ENCODE assay signal across 11 cellular contexts in the genomic region with DNA sequence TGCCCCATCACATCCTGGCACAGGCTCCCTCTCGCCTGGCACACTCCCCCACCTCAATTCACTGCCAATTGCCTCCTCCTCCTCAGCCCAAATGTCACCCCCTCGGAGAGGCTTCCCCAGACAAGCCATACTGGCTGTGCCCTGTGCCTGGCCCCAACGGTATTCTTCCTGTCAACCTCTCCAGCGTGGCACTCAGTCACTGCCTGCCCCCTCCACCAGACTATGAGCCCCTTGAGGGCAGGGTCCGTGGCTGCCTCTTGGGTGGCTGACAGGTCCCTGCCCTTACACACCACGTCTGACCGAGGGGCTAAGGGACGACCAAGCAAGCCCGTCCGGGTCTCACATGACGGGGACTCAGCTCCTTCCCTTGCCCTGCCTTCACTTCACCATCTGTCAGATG.
DNase-seq lines count a peak whose midpoint lies in the region; ATAC-seq and TF ChIP-seq lines count a peak whose summit lies in the region.
"Had no signal": no experiment of that assay in that cellular context is flagged by ENCODE, and none has a peak within 500 bp of the region (broad histone marks: within the 10 kb centered on the region; RNA-seq: fewer than 3 reads in every experiment).

No MANE protein-coding gene starts in this region.

- peak overlapping the region; percentile 41 to 97 (median 87) for H3K27ac Mint-ChIP-seq in brain

- POLR2A ChIA-PET in GM10248 (lab: Yijun Ruan, JAX): no interaction called here

- TF ChIP-seq CTCF in WERI-Rb-1 (IDR thresholded peaks at IDR 0.05; ENCODE audit: low read depth, low read length): no peak
- no peak for TF ChIP-seq CTCF in brain (conservative IDR thresholded peaks at IDR 0.05)
- no peak for TF ChIP-seq CTCF in GM10248 (IDR thresholded peaks at IDR 0.05; ENCODE audit: control extremely low read depth, extremely low read depth, low read depth, missing control alignments)

- H3K4me3 ChIP-seq in WERI-Rb-1 (ENCODE audit: low read depth, low read length) (no peak overlapping the region), mucosa of rectum (ENCODE audit: low read length in 2 of 2) (no peak overlapping the region), subcutaneous abdominal adipose tissue (ENCODE audit: low read depth in 1 of 5, low read length in 5 of 5) (peak overlapping the region in 3 of 5 donors; percentile 32 to 42 (median 36))
- H3K4me3 ChIP-seq: SJCRH30 had no signal

- H3K4me3 Mint-ChIP-seq in brain: peak overlapping the region; percentile 21 to 45 (median 28)

- H3K4me1 ChIP-seq in mucosa of rectum (ENCODE audit: control insufficient read depth in 2 of 2, insufficient read depth in 2 of 2, low read length in 2 of 2) (peaks cover 48 to 50% of the 10 kb centered on the region in 2 donors), subcutaneous abdominal adipose tissue (ENCODE audit: control insufficient read depth in 5 of 5, insufficient read depth in 5 of 5, low read length in 5 of 5) (peaks cover 29 to 84% (median 73%) of the 10 kb centered on the region in 5 donors)

- no peak for ATAC-seq in GM21390 (IDR thresholded peaks at IDR 0.05; ENCODE audit: unreplicated experiment)

- no peaks in the 10 kb centered on the region for H3K27me3 Mint-ChIP-seq in brain

- peaks cover 71% of the 10 kb centered on the region for H3K36me3 ChIP-seq in WERI-Rb-1
- H3K36me3 ChIP-seq in mucosa of rectum (ENCODE audit: control insufficient read depth in 2 of 2, insufficient read depth in 2 of 2, low read length in 2 of 2): peaks cover 0 to 3% of the 10 kb centered on the region in 2 donors
- peaks cover 0 to 5% (median 3%) of the 10 kb centered on the region in 5 donors for H3K36me3 ChIP-seq in subcutaneous abdominal adipose tissue (ENCODE audit: control insufficient read depth in 5 of 5, insufficient read depth in 5 of 5, low read length in 5 of 5)
- H3K36me3 ChIP-seq: SJCRH30 had no signal

- H3K27me3 ChIP-seq in WERI-Rb-1 (ENCODE audit: insufficient read depth, low read depth, severe bottlenecking) (no peaks in the 10 kb centered on the region), mucosa of rectum (ENCODE audit: control insufficient read depth in 2 of 2, insufficient read depth in 2 of 2, low read length in 2 of 2) (no peaks in the 10 kb centered on the region), subcutaneous abdominal adipose tissue (ENCODE audit: control insufficient read depth in 5 of 5, insufficient read depth in 4 of 5, low read length in 5 of 5) (no peaks in the 10 kb centered on the region)
- H3K27me3 ChIP-seq: SJCRH30 had no signal

- H3K9me3 Mint-ChIP-seq in brain: no peaks in the 10 kb centered on the region

- CTCF ChIA-PET in GM10248 (lab: Yijun Ruan, JAX): interaction anchor here (1.2 kb wide), 1 partner anchor 20 kb away, joined by 3 read pairs; no protein-coding TSS in a partner anchor

- DNase-seq in WERI-Rb-1 (no peak), HPDE6-E6E7 (ENCODE audit: extremely low spot score) (no peak), GM10248 (ENCODE audit: extremely low spot score) (no peak)
- DNase-seq: activated CD4-positive, alpha-beta T cell treated with anti-CD3 and anti-CD28 coated beads, Interleukin-2, amount 50 U/mL, for 4 hours; DMS79 treated with DMSO at 0.1 percent for 48 hours; SJCRH30; stimulated activated CD4-positive, alpha-beta T cell treated with anti-CD3 and anti-CD28 coated beads, Interleukin-2, amount 100 ng/mL, for 24 hours had no signal

- H3K9me3 ChIP-seq in WERI-Rb-1 (ENCODE audit: severe bottlenecking): no peaks in the 10 kb centered on the region
- H3K9me3 ChIP-seq in mucosa of rectum (ENCODE audit: control insufficient read depth in 2 of 2, low read length in 2 of 2): no peaks in the 10 kb centered on the region
- no peaks in the 10 kb centered on the region for H3K9me3 ChIP-seq in subcutaneous abdominal adipose tissue (ENCODE audit: control insufficient read depth in 5 of 5, low read length in 5 of 5)
- H3K9me3 ChIP-seq: SJCRH30 had no signal

- peaks cover 74% of the 10 kb centered on the region for H3K4me1 Mint-ChIP-seq in brain

- peaks cover 10% of the 10 kb centered on the region for H3K36me3 Mint-ChIP-seq in brain

- H3K9ac ChIP-seq in mucosa of rectum (ENCODE audit: low read depth in 1 of 2, low read length in 2 of 2) (peak overlapping the region; percentile 32 to 37), subcutaneous abdominal adipose tissue (ENCODE audit: low read length in 5 of 5) (peak overlapping the region in 3 of 5 donors; percentile 42 to 71 (median 62))

- H3K27ac ChIP-seq in WERI-Rb-1 (peak overlapping the region; percentile 87), mucosa of rectum (ENCODE audit: low read depth in 2 of 2, low read length in 2 of 2) (peak overlapping the region; percentile 75 to 77), subcutaneous abdominal adipose tissue (ENCODE audit: low read depth, low read length) (peak overlapping the region; percentile 91)
- H3K27ac ChIP-seq: SJCRH30 had no signal

Comparison
In these comparisons a context has a peak if more than half of its experiments do, and no peak if none do; other contexts are left out.
1. H3K4me3 ChIP-seq: peak in subcutaneous abdominal adipose tissue (3 of 5); none in WERI-Rb-1 (single experiment) and mucosa of rectum (0 of 2).
2. Peak in every context shown above with its lines, with median percentiles within 50 percentile points of each other: H3K27ac ChIP-seq.